In the genomic region with DNA sequence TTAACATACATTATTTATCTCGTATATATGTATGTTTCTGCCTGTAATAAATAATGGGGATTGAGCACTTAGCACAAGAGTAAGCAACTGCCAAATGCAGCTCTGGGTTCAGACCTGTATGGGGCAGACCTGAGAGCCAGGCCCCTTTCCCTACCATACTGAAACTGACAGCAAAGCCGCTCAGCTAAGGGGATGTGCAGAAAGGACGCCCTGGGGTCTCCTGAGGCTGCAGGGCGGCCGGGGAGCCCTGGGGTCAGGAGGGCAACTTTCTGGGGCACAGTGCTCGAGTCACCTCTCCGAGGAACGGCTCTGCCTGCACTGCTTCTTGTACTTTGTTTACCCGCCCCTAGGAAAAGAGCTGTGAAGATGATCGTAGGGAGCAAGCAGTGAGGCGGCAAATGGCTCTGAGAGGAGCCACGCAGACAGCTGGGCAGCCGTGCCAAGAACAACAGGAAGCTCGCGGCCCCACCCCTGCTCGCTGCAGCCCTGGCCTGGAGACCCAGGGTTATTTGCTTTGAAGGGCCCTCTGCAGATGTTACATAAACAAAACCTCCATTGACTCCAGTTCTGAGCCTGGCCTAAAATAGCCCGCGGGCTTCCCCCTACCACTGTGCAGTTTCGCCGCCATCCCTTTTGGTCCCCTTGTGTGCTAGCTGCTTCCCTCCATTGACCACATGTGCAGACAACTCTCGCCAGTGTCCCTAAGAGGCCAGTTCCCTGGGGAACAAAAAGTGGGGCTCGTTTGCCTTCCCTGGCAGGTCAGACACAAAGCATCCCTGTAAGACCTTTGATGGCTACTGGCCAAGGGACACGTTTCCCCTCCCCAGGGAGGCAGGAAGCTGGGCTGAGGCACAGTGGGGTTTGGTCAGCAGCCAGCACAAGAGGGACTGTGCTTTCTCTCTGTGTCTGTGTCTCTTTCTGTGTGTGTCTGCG, we compare ENCODE assay signal across 1 cellular context.
TF ChIP-seq lines count a peak whose summit lies in the region.

No MANE protein-coding gene starts in this region.

TF ChIP-seq in HepG2, 621 proteins besides CTCF, POLR2A, EP300 and RAD21 (continued from another document and continues in another):
- no peak for TF ChIP-seq MIXL1 (CRISPR knock-in tag; IDR thresholded peaks at IDR 0.05)
- TF ChIP-seq ZNF652 (CRISPR knock-in tag; IDR thresholded peaks at IDR 0.05; ENCODE audit: borderline replicate concordance, low read depth) = no peak
- TF ChIP-seq, protein P1, sequence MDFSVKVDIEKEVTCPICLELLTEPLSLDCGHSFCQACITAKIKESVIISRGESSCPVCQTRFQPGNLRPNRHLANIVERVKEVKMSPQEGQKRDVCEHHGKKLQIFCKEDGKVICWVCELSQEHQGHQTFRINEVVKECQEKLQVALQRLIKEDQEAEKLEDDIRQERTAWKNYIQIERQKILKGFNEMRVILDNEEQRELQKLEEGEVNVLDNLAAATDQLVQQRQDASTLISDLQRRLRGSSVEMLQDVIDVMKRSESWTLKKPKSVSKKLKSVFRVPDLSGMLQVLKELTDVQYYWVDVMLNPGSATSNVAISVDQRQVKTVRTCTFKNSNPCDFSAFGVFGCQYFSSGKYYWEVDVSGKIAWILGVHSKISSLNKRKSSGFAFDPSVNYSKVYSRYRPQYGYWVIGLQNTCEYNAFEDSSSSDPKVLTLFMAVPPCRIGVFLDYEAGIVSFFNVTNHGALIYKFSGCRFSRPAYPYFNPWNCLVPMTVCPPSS (IDR thresholded peaks at IDR 0.05) = no peak
- TF ChIP-seq, protein P2, sequence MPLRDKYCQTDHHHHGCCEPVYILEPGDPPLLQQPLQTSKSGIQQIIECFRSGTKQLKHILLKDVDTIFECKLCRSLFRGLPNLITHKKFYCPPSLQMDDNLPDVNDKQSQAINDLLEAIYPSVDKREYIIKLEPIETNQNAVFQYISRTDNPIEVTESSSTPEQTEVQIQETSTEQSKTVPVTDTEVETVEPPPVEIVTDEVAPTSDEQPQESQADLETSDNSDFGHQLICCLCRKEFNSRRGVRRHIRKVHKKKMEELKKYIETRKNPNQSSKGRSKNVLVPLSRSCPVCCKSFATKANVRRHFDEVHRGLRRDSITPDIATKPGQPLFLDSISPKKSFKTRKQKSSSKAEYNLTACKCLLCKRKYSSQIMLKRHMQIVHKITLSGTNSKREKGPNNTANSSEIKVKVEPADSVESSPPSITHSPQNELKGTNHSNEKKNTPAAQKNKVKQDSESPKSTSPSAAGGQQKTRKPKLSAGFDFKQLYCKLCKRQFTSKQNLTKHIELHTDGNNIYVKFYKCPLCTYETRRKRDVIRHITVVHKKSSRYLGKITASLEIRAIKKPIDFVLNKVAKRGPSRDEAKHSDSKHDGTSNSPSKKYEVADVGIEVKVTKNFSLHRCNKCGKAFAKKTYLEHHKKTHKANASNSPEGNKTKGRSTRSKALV (CRISPR knock-in tag; IDR thresholded peaks at IDR 0.05) = no peak
- no peak for TF ChIP-seq ATRX (CRISPR knock-in tag; IDR thresholded peaks at IDR 0.05; ENCODE audit: borderline replicate concordance)
- TF ChIP-seq JUNB (CRISPR knock-in tag; IDR thresholded peaks at IDR 0.05; ENCODE audit: borderline replicate concordance) = no peak
- TF ChIP-seq PRPF4 (IDR thresholded peaks at IDR 0.05; ENCODE audit: low read depth, low read length, poor library complexity, severe bottlenecking) = no peak
- no peak for TF ChIP-seq SNRNP70 (IDR thresholded peaks at IDR 0.05; ENCODE audit: low read depth, low read length)
- no peak for TF ChIP-seq NBN (conservative IDR thresholded peaks at IDR 0.05)
- TF ChIP-seq ZNF34 (CRISPR knock-in tag; IDR thresholded peaks at IDR 0.05; ENCODE audit: borderline replicate concordance) = no peak
- TF ChIP-seq KDM4B (CRISPR knock-in tag; IDR thresholded peaks at IDR 0.05) = no peak
- TF ChIP-seq, protein P3, sequence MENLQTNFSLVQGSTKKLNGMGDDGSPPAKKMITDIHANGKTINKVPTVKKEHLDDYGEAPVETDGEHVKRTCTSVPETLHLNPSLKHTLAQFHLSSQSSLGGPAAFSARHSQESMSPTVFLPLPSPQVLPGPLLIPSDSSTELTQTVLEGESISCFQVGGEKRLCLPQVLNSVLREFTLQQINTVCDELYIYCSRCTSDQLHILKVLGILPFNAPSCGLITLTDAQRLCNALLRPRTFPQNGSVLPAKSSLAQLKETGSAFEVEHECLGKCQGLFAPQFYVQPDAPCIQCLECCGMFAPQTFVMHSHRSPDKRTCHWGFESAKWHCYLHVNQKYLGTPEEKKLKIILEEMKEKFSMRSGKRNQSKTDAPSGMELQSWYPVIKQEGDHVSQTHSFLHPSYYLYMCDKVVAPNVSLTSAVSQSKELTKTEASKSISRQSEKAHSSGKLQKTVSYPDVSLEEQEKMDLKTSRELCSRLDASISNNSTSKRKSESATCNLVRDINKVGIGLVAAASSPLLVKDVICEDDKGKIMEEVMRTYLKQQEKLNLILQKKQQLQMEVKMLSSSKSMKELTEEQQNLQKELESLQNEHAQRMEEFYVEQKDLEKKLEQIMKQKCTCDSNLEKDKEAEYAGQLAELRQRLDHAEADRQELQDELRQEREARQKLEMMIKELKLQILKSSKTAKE (CRISPR knock-in tag; IDR thresholded peaks at IDR 0.05; ENCODE audit: borderline replicate concordance) = no peak
- no peak for TF ChIP-seq ZMYM4 (CRISPR knock-in tag; IDR thresholded peaks at IDR 0.05)
- no peak for TF ChIP-seq HNRNPH1 (optimal IDR thresholded peaks at IDR 0.05; ENCODE audit: low read depth, low read length)
- TF ChIP-seq ZKSCAN1 (IDR thresholded peaks at IDR 0.05; ENCODE audit: low read length) = no peak
- TF ChIP-seq ZNF782 (CRISPR knock-in tag; IDR thresholded peaks at IDR 0.05; ENCODE audit: borderline replicate concordance) = no peak
- 0 out of 2 replicates have a peak, but pooled peaks have one; percentile 27 for TF ChIP-seq ARNT2 (CRISPR knock-in tag; IDR thresholded peaks at IDR 0.05; ENCODE audit: low read depth)
- TF ChIP-seq, protein P4, sequence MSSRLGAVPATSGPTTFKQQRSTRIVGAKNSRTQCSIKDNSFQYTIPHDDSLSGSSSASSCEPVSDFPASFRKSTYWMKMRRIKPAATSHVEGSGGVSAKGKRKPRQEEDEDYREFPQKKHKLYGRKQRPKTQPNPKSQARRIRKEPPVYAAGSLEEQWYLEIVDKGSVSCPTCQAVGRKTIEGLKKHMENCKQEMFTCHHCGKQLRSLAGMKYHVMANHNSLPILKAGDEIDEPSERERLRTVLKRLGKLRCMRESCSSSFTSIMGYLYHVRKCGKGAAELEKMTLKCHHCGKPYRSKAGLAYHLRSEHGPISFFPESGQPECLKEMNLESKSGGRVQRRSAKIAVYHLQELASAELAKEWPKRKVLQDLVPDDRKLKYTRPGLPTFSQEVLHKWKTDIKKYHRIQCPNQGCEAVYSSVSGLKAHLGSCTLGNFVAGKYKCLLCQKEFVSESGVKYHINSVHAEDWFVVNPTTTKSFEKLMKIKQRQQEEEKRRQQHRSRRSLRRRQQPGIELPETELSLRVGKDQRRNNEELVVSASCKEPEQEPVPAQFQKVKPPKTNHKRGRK (CRISPR knock-in tag; IDR thresholded peaks at IDR 0.05) = no peak
- no peak for TF ChIP-seq LCORL (IDR thresholded peaks at IDR 0.05)
- no peak for TF ChIP-seq LCORL (CRISPR knock-in tag; IDR thresholded peaks at IDR 0.05)
- no peak for TF ChIP-seq ATF7-NPFF (CRISPR knock-in tag; IDR thresholded peaks at IDR 0.05; ENCODE audit: low read depth)
- TF ChIP-seq, protein P5, sequence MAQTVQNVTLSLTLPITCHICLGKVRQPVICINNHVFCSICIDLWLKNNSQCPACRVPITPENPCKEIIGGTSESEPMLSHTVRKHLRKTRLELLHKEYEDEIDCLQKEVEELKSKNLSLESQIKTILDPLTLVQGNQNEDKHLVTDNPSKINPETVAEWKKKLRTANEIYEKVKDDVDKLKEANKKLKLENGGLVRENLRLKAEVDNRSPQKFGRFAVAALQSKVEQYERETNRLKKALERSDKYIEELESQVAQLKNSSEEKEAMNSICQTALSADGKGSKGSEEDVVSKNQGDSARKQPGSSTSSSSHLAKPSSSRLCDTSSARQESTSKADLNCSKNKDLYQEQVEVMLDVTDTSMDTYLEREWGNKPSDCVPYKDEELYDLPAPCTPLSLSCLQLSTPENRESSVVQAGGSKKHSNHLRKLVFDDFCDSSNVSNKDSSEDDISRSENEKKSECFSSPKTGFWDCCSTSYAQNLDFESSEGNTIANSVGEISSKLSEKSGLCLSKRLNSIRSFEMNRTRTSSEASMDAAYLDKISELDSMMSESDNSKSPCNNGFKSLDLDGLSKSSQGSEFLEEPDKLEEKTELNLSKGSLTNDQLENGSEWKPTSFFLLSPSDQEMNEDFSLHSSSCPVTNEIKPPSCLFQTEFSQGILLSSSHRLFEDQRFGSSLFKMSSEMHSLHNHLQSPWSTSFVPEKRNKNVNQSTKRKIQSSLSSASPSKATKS (CRISPR knock-in tag; IDR thresholded peaks at IDR 0.05) = no peak
- TF ChIP-seq, protein P6, sequence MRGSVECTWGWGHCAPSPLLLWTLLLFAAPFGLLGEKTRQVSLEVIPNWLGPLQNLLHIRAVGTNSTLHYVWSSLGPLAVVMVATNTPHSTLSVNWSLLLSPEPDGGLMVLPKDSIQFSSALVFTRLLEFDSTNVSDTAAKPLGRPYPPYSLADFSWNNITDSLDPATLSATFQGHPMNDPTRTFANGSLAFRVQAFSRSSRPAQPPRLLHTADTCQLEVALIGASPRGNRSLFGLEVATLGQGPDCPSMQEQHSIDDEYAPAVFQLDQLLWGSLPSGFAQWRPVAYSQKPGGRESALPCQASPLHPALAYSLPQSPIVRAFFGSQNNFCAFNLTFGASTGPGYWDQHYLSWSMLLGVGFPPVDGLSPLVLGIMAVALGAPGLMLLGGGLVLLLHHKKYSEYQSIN (CRISPR knock-in tag; IDR thresholded peaks at IDR 0.05; ENCODE audit: borderline replicate concordance) = no peak
- no peak for TF ChIP-seq NCOA5 (CRISPR knock-in tag; IDR thresholded peaks at IDR 0.05)
- TF ChIP-seq, protein P7, sequence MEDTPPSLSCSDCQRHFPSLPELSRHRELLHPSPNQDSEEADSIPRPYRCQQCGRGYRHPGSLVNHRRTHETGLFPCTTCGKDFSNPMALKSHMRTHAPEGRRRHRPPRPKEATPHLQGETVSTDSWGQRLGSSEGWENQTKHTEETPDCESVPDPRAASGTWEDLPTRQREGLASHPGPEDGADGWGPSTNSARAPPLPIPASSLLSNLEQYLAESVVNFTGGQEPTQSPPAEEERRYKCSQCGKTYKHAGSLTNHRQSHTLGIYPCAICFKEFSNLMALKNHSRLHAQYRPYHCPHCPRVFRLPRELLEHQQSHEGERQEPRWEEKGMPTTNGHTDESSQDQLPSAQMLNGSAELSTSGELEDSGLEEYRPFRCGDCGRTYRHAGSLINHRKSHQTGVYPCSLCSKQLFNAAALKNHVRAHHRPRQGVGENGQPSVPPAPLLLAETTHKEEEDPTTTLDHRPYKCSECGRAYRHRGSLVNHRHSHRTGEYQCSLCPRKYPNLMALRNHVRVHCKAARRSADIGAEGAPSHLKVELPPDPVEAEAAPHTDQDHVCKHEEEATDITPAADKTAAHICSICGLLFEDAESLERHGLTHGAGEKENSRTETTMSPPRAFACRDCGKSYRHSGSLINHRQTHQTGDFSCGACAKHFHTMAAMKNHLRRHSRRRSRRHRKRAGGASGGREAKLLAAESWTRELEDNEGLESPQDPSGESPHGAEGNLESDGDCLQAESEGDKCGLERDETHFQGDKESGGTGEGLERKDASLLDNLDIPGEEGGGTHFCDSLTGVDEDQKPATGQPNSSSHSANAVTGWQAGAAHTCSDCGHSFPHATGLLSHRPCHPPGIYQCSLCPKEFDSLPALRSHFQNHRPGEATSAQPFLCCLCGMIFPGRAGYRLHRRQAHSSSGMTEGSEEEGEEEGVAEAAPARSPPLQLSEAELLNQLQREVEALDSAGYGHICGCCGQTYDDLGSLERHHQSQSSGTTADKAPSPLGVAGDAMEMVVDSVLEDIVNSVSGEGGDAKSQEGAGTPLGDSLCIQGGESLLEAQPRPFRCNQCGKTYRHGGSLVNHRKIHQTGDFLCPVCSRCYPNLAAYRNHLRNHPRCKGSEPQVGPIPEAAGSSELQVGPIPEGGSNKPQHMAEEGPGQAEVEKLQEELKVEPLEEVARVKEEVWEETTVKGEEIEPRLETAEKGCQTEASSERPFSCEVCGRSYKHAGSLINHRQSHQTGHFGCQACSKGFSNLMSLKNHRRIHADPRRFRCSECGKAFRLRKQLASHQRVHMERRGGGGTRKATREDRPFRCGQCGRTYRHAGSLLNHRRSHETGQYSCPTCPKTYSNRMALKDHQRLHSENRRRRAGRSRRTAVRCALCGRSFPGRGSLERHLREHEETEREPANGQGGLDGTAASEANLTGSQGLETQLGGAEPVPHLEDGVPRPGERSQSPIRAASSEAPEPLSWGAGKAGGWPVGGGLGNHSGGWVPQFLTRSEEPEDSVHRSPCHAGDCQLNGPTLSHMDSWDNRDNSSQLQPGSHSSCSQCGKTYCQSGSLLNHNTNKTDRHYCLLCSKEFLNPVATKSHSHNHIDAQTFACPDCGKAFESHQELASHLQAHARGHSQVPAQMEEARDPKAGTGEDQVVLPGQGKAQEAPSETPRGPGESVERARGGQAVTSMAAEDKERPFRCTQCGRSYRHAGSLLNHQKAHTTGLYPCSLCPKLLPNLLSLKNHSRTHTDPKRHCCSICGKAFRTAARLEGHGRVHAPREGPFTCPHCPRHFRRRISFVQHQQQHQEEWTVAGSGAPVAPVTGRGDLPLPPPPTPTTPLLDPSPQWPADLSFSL (CRISPR knock-in tag; IDR thresholded peaks at IDR 0.05) = no peak
- no peak for TF ChIP-seq ZNF615 (CRISPR knock-in tag; IDR thresholded peaks at IDR 0.05; ENCODE audit: borderline replicate concordance)
- no peak for TF ChIP-seq ZNF546 (CRISPR knock-in tag; conservative IDR thresholded peaks at IDR 0.05)
- TF ChIP-seq, protein P8, sequence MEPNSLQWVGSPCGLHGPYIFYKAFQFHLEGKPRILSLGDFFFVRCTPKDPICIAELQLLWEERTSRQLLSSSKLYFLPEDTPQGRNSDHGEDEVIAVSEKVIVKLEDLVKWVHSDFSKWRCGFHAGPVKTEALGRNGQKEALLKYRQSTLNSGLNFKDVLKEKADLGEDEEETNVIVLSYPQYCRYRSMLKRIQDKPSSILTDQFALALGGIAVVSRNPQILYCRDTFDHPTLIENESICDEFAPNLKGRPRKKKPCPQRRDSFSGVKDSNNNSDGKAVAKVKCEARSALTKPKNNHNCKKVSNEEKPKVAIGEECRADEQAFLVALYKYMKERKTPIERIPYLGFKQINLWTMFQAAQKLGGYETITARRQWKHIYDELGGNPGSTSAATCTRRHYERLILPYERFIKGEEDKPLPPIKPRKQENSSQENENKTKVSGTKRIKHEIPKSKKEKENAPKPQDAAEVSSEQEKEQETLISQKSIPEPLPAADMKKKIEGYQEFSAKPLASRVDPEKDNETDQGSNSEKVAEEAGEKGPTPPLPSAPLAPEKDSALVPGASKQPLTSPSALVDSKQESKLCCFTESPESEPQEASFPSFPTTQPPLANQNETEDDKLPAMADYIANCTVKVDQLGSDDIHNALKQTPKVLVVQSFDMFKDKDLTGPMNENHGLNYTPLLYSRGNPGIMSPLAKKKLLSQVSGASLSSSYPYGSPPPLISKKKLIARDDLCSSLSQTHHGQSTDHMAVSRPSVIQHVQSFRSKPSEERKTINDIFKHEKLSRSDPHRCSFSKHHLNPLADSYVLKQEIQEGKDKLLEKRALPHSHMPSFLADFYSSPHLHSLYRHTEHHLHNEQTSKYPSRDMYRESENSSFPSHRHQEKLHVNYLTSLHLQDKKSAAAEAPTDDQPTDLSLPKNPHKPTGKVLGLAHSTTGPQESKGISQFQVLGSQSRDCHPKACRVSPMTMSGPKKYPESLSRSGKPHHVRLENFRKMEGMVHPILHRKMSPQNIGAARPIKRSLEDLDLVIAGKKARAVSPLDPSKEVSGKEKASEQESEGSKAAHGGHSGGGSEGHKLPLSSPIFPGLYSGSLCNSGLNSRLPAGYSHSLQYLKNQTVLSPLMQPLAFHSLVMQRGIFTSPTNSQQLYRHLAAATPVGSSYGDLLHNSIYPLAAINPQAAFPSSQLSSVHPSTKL (CRISPR knock-in tag; IDR thresholded peaks at IDR 0.05) = peak; percentile 45; the same call in 1 of the 2 replicates
- TF ChIP-seq NCOA1 (CRISPR knock-in tag; IDR thresholded peaks at IDR 0.05) = no peak
- TF ChIP-seq ARNT (IDR thresholded peaks at IDR 0.05) = no peak
- no peak for TF ChIP-seq NR3C1 (CRISPR knock-in tag; IDR thresholded peaks at IDR 0.05)
